ENCODE assay signal across 8 cellular contexts in the genomic region with DNA sequence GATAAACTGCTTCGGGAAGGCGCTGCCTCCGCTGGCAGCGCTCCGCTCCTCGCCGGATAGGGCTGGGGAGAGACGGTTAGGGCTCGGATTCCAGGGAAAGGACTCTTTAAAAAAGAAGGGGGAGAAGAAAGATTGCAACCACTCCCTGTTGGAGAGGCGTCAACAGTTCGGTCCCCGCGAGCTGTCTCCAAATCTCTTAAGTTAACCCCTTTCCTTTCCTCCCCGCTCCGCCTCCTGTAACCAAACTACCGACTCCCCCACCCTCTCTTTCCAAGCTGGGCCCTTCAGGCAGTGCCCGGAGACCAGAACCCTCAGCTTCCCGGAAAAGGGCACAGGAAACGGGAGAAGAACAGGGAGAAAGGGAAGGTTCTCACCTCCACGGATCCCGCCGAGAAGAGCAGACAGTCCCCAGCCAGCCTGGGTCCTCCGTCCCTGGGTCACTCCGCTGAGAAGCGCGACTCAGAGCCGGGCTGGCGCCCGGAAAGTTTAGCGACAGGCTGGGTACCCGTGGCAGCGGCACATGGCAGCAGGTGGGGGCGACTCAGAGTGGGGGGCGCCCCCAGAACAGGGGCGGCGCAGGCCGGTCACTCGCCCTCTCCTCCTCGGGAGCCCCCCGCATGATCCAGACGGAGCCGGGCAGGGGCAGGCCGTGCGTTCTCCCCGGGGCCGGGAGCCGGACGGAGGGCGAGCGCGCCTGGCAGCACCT. TPM values are rescaled to one million over a fixed set of nuclear protein-coding genes. Genes with fewer than 3 reads are reported as not detected.
A peak's percentile ranks its signal among the peaks of the same experiment; 100 is the strongest.
DNase-seq lines count a peak whose midpoint lies in the region; ATAC-seq, FAIRE-seq and TF ChIP-seq lines count a peak whose summit lies in the region.

No MANE protein-coding gene starts in this region.

- H3K27ac ChIP-seq in astrocyte (ENCODE audit: low read depth, low read length) (no peak overlapping the region), iPS-20b (ENCODE audit: low read length) (no peak overlapping the region)

- ATAC-seq in Right ventricle myocardium superior (ENCODE audit: poor library complexity) (peak; percentile 5), HG02840 (IDR thresholded peaks at IDR 0.05; ENCODE audit: low FRiP score, unreplicated experiment) (peak; percentile 3)

- H2AFZ ChIP-seq in astrocyte (ENCODE audit: low read depth, low read length): peak overlapping the region; percentile 92

- H3K9ac ChIP-seq in astrocyte (ENCODE audit: low read length) (peak overlapping the region; percentile 69), iPS-20b (ENCODE audit: low read depth, low read length) (peak overlapping the region; percentile 77)

- H3K27me3 ChIP-seq in astrocyte (ENCODE audit: insufficient read depth, low read length): peaks cover 4% of the 10 kb centered on the region
- peaks cover 47% of the 10 kb centered on the region for H3K27me3 ChIP-seq in iPS-20b (ENCODE audit: insufficient read depth, low read length)

- H3K4me3 ChIP-seq in astrocyte (ENCODE audit: insufficient read depth, low read depth, low read length) (peak overlapping the region; percentile 63), iPS-20b (ENCODE audit: low read length) (peak overlapping the region; percentile 85)

- peak overlapping the region; percentile 95 for H3K4me2 ChIP-seq in astrocyte (ENCODE audit: low read length)

- DNase-seq in Right ventricle myocardium superior: no peak
- DNase-seq in cardiac septum (ENCODE audit: low spot score): no peak
- peak; percentile 52 for DNase-seq in NCI-H748 (lab: John Stamatoyannopoulos, UW; ENCODE audit: unreplicated experiment)
- DNase-seq in astrocyte (ENCODE audit: low read depth): no peak
- DNase-seq in stimulated activated CD4-positive, alpha-beta T cell treated with anti-CD3 and anti-CD28 coated beads, Interleukin-12 subunit alpha, Interleukin-12 subunit beta, amount 100 ng/mL, for 4 hours: peak; percentile 6
- DNase-seq in NCI-H2029 (lab: John Stamatoyannopoulos, UW): no peak

- H3K4me1 ChIP-seq in astrocyte (ENCODE audit: insufficient read depth, low read length): peaks cover 9% of the 10 kb centered on the region
- peaks cover 32% of the 10 kb centered on the region for H3K4me1 ChIP-seq in iPS-20b (ENCODE audit: insufficient read depth, low read length)

- peak overlapping the region; percentile 66 for H3K27ac Mint-ChIP-seq in astrocyte (ENCODE audit: unreplicated experiment)

- TF ChIP-seq CTCF in astrocyte (IDR thresholded peaks at IDR 0.05; ENCODE audit: insufficient read depth, low read depth, low read length): no peak

- no peaks in the 10 kb centered on the region for H3K9me3 ChIP-seq in astrocyte (ENCODE audit: insufficient read depth, low read depth, low read length)
- H3K9me3 ChIP-seq in iPS-20b (ENCODE audit: insufficient read depth, low read depth, low read length): no peaks in the 10 kb centered on the region

- H3K4me1 Mint-ChIP-seq in astrocyte (ENCODE audit: low read depth, unreplicated experiment): peaks cover 3% of the 10 kb centered on the region

- H3K4me3 Mint-ChIP-seq in astrocyte (ENCODE audit: unreplicated experiment): peak overlapping the region; percentile 90

- intact Hi-C loops in Right ventricle myocardium superior (cut with DNase I): loop anchor here (5.0 kb wide), 2 partner anchors 203 to 263 kb away; no protein-coding TSS in a partner anchor
- intact Hi-C loops in cardiac septum (cut with DNase I): loop anchor here (2.0 to 5.0 kb wide), 3 partner anchors 68 to 258 kb away; a partner anchor contains a TSS

- no peak for FAIRE-seq in astrocyte (lab: Jason Lieb, UNC)

- peaks cover 3% of the 10 kb centered on the region for H3K36me3 Mint-ChIP-seq in astrocyte (ENCODE audit: low read depth, unreplicated experiment)

- H3K36me3 ChIP-seq in astrocyte (ENCODE audit: insufficient read depth, low read length) (no peaks in the 10 kb centered on the region), iPS-20b (ENCODE audit: insufficient read depth, low read depth, low read length) (peaks cover 33% of the 10 kb centered on the region)

- peaks cover 8% of the 10 kb centered on the region for H3K79me2 ChIP-seq in astrocyte (ENCODE audit: insufficient read depth, low read length)

- peaks cover 2% of the 10 kb centered on the region for H3K27me3 Mint-ChIP-seq in astrocyte (ENCODE audit: low read depth, unreplicated experiment)

- H3K9me3 Mint-ChIP-seq in astrocyte (ENCODE audit: unreplicated experiment): peaks cover 2% of the 10 kb centered on the region

- H4K20me1 ChIP-seq in astrocyte (ENCODE audit: insufficient read depth, low read length): peaks cover 4% of the 10 kb centered on the region

RNA-seq across cellular contexts. Expression of a gene that starts 0.7 kb away (rescaled TPM):
- total RNA-seq in Right ventricle myocardium superior (4.1 TPM), cardiac septum (3.7 TPM), astrocyte (3.2 and 3.7 TPM in 2 replicates)

RNA-seq across cellular contexts. Expression of a gene that starts 57.6 kb away (rescaled TPM):
- total RNA-seq in Right ventricle myocardium superior (8.9 TPM), cardiac septum (12.0 TPM), astrocyte (26.2 and 35.2 TPM in 2 replicates)

Comparison
In these comparisons a context has a peak if more than half of its experiments do, and no peak if none do; other contexts are left out.
1. DNase-seq: peak in NCI-H748 (single experiment) and stimulated activated CD4-positive, alpha-beta T cell treated with anti-CD3 and anti-CD28 coated beads, Interleukin-12 subunit alpha, Interleukin-12 subunit beta, amount 100 ng/mL, for 4 hours (single experiment); none in Right ventricle myocardium superior (single experiment), cardiac septum (single experiment), astrocyte (single experiment) and NCI-H2029 (single experiment).